ENCODE assay signal across 8 cellular contexts in the genomic region with DNA sequence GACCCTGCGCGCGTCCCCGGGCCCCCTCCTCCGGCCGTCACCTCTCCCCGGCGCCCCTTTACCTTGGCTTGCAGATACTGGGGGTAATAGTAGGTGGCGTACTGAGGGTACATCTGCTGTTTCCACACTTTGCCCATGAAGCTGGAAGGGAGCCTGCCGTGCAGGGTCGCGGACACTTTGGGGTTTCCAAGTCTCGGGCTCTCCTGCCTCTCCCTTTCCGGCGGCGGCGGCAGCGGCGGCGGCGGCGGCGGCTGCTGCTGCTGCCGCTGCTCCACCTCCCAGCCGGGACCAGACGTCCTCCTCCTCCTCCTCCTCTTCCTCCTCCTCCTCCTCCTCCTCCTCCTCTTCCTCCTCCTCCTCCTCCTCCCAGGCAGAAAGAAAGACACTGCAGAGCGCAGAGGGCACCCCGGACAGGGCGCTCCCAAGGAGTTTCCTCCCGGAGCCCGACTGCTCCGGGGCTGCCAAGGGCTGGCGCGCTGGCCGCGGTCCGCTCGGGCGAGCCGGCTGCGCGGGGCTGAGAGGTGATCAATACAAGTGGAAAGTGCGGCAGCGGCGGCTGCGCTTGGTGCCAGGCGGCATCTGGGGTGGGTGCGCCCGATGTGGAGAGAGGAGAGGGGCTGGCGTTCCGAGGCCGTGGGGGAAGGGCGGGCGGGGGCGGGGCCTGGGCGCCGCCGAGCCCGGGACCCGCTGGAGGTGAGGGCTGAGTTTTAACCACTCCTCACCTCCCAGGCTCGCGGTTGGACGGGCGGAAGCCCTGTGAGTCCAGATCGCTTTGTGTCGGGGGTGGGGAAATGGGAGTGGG. TPM values are rescaled to one million over a fixed set of nuclear protein-coding genes. Genes with fewer than 3 reads are reported as not detected.
DNase-seq lines count a peak whose midpoint lies in the region; ATAC-seq and TF ChIP-seq lines count a peak whose summit lies in the region.

A gene with protein sequence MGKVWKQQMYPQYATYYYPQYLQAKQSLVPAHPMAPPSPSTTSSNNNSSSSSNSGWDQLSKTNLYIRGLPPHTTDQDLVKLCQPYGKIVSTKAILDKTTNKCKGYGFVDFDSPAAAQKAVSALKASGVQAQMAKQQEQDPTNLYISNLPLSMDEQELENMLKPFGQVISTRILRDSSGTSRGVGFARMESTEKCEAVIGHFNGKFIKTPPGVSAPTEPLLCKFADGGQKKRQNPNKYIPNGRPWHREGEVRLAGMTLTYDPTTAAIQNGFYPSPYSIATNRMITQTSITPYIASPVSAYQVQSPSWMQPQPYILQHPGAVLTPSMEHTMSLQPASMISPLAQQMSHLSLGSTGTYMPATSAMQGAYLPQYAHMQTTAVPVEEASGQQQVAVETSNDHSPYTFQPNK (minus strand): TSS at position 581 of the 802 bp plus-strand sequence. CDS start 444 bp downstream, at position 137.

- ATAC-seq in GM18873 (IDR thresholded peaks at IDR 0.05; ENCODE audit: low FRiP score, unreplicated experiment) (no peak), HG03196 (IDR thresholded peaks at IDR 0.05; ENCODE audit: unreplicated experiment) (no peak)

- H3K36me3 ChIP-seq in ascending aorta: no peaks in the 10 kb centered on the region
- H3K36me3 ChIP-seq in right atrium auricular region: no peaks in the 10 kb centered on the region

- H3K4me1 ChIP-seq in ascending aorta (peaks cover 8 to 11% of the 10 kb centered on the region in 2 donors), right atrium auricular region (peaks cover 0 to 23% of the 10 kb centered on the region in 2 donors)

- no peaks in the 10 kb centered on the region for H3K27me3 ChIP-seq in ascending aorta
- H3K27me3 ChIP-seq in right atrium auricular region: no peaks in the 10 kb centered on the region

- intact Hi-C loops in ascending aorta (cut with DNase I): loop anchor here (5.0 to 10.0 kb wide), 7 partner anchors 66 to 879 kb away; a partner anchor contains a TSS

- DNase-seq in ELR (ENCODE audit: low read depth): peak; percentile 66
- DNase-seq in HuH-7.5 (ENCODE audit: low spot score): peak; percentile 71
- DNase-seq in T-helper 1 cell: peak; percentile 26 to 64 (median 36)
- peak in 1 of 2 donors; percentile 77 for DNase-seq in ascending aorta (ENCODE audit: low spot score in 2 of 2)
- no peak for DNase-seq in right atrium auricular region (ENCODE audit: low spot score)
- DNase-seq in retina: peak; percentile 80

- H3K4me3 ChIP-seq in ascending aorta (peak within 1 kb of the TSS; percentile 87 to 93), right atrium auricular region (peak within 1 kb of the TSS; percentile 73 to 92)

- H3K9me3 ChIP-seq in ascending aorta (no peaks in the 10 kb centered on the region), right atrium auricular region (no peaks in the 10 kb centered on the region)

- peak within 1 kb of the TSS; percentile 94 to 96 for H3K27ac ChIP-seq in ascending aorta
- H3K27ac ChIP-seq in right atrium auricular region: peak within 1 kb of the TSS; percentile 96 to 98

- TF ChIP-seq CTCF in ascending aorta (IDR thresholded peaks at IDR 0.05) (no peak), right atrium auricular region (IDR thresholded peaks at IDR 0.05) (no peak)

RNA-seq across cellular contexts. Expression of the gene that starts here (rescaled TPM):
- total RNA-seq in ascending aorta (51.1 TPM), right atrium auricular region (10 to 100 TPM; 52.3 to 57.0 TPM)
